ENCODE assay signal across 1 cellular context in genomic region chr5:158977642-158978041, GRCh38.
TF ChIP-seq lines count a peak whose summit lies in the region.

No MANE protein-coding gene starts in this region.

TF ChIP-seq in WTC11, 78 proteins besides CTCF, POLR2A, EP300 and RAD21:
- TF ChIP-seq ZBTB43 (CRISPR knock-in tag; IDR thresholded peaks at IDR 0.05) (no peak), E2F4 (CRISPR knock-in tag; IDR thresholded peaks at IDR 0.05; ENCODE audit: borderline replicate concordance, low read depth) (no peak), OVOL2 (CRISPR knock-in tag; IDR thresholded peaks at IDR 0.05; ENCODE audit: borderline replicate concordance) (no peak), AFF4 (CRISPR knock-in tag; IDR thresholded peaks at IDR 0.05; ENCODE audit: borderline replicate concordance) (no peak), GABPB1 (CRISPR knock-in tag; IDR thresholded peaks at IDR 0.05) (no peak), CDX4 (CRISPR knock-in tag; IDR thresholded peaks at IDR 0.05; ENCODE audit: borderline replicate concordance) (no peak), CREB1 (CRISPR knock-in tag; IDR thresholded peaks at IDR 0.05) (no peak), CBFB (CRISPR knock-in tag; IDR thresholded peaks at IDR 0.05; ENCODE audit: low read depth) (no peak), GRHL2 (CRISPR knock-in tag; IDR thresholded peaks at IDR 0.05; ENCODE audit: insufficient replicate concordance, severe bottlenecking) (no peak), ZNF512 (CRISPR knock-in tag; IDR thresholded peaks at IDR 0.05; ENCODE audit: borderline replicate concordance) (no peak), CREM (CRISPR knock-in tag; IDR thresholded peaks at IDR 0.05) (no peak), RELA (CRISPR knock-in tag; IDR thresholded peaks at IDR 0.05; ENCODE audit: borderline replicate concordance) (no peak), MAX (CRISPR knock-in tag; IDR thresholded peaks at IDR 0.05) (no peak), TP53 (CRISPR knock-in tag; IDR thresholded peaks at IDR 0.05) (no peak)
